ENCODE assay signal across 1 cellular context in the genomic region with DNA sequence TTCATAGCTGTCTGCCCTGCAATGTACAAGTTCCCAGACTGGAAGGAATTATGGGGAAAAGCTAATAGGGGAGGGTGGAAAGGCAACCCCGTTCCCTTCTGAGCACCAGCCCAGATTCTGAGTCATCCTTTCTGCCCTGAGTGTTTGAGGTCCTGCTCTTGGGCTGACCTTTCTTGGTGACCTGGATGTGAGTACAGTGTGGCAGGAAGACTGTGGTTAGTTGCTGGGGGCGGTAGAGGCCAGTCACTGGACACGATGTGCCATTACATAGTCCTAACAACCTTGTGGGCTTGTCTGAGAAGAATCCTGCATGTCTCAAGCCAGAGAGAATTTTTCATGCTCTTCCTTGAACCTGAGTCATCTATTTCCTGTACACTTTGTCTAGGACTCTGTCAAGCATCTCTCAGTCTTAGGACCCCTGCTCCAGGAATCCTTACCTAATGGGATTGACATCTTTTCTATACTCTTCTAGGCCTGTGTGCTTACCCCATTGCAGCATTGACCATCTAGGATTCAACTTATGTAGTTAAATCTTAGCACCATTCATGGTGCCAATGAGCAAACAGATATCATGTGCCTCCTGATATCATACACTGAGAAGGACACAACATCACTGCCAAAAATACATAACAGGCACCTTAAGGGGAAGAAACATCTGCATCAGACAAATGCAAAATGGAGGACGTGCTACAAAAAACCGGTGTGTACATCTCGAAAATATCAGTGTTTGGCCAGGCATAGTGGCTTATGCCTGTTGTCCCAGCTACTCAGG.
TF ChIP-seq lines count a peak whose summit lies in the region.

No MANE protein-coding gene starts in this region.

TF ChIP-seq in HepG2, 621 proteins besides CTCF, POLR2A, EP300 and RAD21 (continued from another document and continues in another):
- TF ChIP-seq, protein P1, sequence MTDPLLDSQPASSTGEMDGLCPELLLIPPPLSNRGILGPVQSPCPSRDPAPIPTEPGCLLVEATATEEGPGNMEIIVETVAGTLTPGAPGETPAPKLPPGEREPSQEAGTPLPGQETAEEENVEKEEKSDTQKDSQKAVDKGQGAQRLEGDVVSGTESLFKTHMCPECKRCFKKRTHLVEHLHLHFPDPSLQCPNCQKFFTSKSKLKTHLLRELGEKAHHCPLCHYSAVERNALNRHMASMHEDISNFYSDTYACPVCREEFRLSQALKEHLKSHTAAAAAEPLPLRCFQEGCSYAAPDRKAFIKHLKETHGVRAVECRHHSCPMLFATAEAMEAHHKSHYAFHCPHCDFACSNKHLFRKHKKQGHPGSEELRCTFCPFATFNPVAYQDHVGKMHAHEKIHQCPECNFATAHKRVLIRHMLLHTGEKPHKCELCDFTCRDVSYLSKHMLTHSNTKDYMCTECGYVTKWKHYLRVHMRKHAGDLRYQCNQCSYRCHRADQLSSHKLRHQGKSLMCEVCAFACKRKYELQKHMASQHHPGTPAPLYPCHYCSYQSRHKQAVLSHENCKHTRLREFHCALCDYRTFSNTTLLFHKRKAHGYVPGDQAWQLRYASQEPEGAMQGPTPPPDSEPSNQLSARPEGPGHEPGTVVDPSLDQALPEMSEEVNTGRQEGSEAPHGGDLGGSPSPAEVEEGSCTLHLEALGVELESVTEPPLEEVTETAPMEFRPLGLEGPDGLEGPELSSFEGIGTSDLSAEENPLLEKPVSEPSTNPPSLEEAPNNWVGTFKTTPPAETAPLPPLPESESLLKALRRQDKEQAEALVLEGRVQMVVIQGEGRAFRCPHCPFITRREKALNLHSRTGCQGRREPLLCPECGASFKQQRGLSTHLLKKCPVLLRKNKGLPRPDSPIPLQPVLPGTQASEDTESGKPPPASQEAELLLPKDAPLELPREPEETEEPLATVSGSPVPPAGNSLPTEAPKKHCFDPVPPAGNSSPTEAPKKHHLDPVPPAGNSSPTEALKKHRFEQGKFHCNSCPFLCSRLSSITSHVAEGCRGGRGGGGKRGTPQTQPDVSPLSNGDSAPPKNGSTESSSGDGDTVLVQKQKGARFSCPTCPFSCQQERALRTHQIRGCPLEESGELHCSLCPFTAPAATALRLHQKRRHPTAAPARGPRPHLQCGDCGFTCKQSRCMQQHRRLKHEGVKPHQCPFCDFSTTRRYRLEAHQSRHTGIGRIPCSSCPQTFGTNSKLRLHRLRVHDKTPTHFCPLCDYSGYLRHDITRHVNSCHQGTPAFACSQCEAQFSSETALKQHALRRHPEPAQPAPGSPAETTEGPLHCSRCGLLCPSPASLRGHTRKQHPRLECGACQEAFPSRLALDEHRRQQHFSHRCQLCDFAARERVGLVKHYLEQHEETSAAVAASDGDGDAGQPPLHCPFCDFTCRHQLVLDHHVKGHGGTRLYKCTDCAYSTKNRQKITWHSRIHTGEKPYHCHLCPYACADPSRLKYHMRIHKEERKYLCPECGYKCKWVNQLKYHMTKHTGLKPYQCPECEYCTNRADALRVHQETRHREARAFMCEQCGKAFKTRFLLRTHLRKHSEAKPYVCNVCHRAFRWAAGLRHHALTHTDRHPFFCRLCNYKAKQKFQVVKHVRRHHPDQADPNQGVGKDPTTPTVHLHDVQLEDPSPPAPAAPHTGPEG (CRISPR knock-in tag; IDR thresholded peaks at IDR 0.05): no peak
- no peak for TF ChIP-seq FOXA1 (IDR thresholded peaks at IDR 0.05)
- no peak for TF ChIP-seq FOXA1 (CRISPR knock-in tag; IDR thresholded peaks at IDR 0.05)
- no peak for TF ChIP-seq AHR (CRISPR knock-in tag; IDR thresholded peaks at IDR 0.05)
- no peak for TF ChIP-seq NFATC3 (CRISPR knock-in tag; IDR thresholded peaks at IDR 0.05)
- TF ChIP-seq SMAD3 (CRISPR knock-in tag; IDR thresholded peaks at IDR 0.05): no peak
- peak; percentile 64 for TF ChIP-seq PAXIP1 (CRISPR knock-in tag; conservative IDR thresholded peaks at IDR 0.05)
- no peak for TF ChIP-seq RBM22 (optimal IDR thresholded peaks at IDR 0.05; ENCODE audit: low read length)
- peak; percentile 68; the same call in 1 of the 2 replicates for TF ChIP-seq HDAC2 (CRISPR knock-in tag; IDR thresholded peaks at IDR 0.05)
- peak; percentile 83; the same call in 1 of the 2 replicates for TF ChIP-seq SSRP1 (CRISPR knock-in tag; IDR thresholded peaks at IDR 0.05)
- TF ChIP-seq, protein P2, sequence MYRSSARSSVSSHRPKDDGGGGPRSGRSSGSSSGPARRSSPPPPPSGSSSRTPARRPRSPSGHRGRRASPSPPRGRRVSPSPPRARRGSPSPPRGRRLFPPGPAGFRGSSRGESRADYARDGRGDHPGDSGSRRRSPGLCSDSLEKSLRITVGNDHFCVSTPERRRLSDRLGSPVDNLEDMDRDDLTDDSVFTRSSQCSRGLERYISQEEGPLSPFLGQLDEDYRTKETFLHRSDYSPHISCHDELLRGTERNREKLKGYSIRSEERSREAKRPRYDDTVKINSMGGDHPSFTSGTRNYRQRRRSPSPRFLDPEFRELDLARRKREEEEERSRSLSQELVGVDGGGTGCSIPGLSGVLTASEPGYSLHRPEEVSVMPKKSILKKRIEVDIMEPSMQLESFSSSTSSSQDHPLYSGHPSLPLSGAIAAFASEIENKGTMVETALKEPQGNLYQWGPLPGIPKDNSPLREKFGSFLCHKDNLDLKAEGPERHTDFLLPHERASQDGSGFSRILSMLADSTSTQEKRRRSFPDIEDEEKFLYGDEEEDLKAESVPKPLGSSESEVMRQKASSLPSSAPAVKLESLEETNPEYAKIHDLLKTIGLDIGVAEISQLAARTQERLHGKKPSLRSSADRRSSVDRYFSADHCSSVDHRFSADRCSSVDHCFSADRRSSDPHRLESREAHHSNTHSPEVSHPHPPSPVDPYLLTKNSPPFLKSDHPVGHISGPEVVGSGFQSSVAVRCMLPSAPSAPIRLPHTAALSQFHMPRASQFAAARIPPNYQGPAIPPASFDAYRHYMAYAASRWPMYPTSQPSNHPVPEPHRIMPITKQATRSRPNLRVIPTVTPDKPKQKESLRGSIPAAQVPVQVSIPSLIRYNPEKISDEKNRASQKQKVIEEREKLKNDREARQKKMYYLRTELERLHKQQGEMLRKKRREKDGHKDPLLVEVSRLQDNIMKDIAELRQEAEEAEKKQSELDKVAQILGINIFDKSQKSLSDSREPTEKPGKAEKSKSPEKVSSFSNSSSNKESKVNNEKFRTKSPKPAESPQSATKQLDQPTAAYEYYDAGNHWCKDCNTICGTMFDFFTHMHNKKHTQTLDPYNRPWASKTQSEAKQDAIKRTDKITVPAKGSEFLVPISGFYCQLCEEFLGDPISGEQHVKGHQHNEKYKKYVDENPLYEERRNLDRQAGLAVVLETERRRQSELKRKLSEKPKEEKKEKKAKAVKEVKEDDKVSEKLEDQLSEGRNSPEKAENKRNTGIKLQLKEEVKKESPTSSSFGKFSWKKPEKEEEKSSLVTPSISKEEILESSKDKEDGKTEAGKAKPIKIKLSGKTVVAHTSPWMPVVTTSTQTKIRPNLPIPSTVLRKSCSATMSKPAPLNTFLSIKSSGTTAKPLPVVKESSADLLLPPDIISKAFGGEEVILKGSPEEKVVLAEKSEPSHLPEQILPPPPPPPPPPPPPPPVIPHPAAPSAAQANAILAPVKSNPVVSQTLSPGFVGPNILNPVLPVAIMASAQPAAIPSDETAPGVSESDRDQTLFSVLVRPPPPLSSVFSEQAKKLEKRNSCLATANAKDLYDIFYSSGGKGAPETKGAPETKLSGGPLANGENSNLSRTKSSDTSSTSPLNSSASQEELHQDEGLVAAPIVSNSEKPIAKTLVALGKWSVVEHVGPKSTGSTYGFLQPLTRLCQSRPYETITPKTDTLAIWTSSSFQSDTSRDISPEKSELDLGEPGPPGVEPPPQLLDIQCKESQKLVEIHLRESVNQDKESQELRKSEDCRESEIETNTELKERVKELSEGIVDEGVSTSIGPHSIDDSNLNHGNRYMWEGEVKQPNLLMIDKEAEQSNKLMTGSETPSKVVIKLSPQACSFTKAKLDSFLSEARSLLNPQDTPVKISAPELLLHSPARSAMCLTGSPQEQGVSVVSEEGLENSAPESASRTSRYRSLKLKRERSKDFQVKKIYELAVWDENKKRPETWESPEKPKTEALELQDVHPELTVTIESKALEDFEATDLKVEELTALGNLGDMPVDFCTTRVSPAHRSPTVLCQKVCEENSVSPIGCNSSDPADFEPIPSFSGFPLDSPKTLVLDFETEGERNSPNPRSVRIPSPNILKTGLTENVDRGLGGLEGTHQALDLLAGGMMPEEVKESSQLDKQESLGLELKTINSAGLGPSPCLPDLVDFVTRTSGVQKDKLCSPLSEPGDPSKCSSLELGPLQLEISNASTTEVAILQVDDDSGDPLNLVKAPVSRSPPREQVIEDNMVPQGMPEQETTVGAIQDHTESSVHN (CRISPR knock-in tag; IDR thresholded peaks at IDR 0.05): no peak
- 0 out of 2 replicates have a peak, but pooled peaks have one; percentile 25 for TF ChIP-seq DNMT3B (CRISPR knock-in tag; conservative IDR thresholded peaks at IDR 0.05)
- no peak for TF ChIP-seq FOXP1 (IDR thresholded peaks at IDR 0.05)
- peak; percentile 30; the same call in 1 of the 2 replicates for TF ChIP-seq FOXP1 (CRISPR knock-in tag; IDR thresholded peaks at IDR 0.05)
- TF ChIP-seq THAP11 (CRISPR knock-in tag; IDR thresholded peaks at IDR 0.05): 0 out of 2 replicates have a peak, but pooled peaks have one; percentile 17
- TF ChIP-seq, protein P3, sequence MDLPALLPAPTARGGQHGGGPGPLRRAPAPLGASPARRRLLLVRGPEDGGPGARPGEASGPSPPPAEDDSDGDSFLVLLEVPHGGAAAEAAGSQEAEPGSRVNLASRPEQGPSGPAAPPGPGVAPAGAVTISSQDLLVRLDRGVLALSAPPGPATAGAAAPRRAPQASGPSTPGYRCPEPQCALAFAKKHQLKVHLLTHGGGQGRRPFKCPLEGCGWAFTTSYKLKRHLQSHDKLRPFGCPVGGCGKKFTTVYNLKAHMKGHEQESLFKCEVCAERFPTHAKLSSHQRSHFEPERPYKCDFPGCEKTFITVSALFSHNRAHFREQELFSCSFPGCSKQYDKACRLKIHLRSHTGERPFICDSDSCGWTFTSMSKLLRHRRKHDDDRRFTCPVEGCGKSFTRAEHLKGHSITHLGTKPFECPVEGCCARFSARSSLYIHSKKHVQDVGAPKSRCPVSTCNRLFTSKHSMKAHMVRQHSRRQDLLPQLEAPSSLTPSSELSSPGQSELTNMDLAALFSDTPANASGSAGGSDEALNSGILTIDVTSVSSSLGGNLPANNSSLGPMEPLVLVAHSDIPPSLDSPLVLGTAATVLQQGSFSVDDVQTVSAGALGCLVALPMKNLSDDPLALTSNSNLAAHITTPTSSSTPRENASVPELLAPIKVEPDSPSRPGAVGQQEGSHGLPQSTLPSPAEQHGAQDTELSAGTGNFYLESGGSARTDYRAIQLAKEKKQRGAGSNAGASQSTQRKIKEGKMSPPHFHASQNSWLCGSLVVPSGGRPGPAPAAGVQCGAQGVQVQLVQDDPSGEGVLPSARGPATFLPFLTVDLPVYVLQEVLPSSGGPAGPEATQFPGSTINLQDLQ (CRISPR knock-in tag; IDR thresholded peaks at IDR 0.05): no peak
- TF ChIP-seq, protein P4, sequence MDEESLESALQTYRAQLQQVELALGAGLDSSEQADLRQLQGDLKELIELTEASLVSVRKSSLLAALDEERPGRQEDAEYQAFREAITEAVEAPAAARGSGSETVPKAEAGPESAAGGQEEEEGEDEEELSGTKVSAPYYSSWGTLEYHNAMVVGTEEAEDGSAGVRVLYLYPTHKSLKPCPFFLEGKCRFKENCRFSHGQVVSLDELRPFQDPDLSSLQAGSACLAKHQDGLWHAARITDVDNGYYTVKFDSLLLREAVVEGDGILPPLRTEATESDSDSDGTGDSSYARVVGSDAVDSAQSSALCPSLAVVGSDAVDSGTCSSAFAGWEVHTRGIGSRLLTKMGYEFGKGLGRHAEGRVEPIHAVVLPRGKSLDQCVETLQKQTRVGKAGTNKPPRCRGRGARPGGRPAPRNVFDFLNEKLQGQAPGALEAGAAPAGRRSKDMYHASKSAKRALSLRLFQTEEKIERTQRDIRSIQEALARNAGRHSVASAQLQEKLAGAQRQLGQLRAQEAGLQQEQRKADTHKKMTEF (CRISPR knock-in tag; IDR thresholded peaks at IDR 0.05): 0 out of 2 replicates have a peak, but pooled peaks have one; percentile 26
- TF ChIP-seq XRCC5 (optimal IDR thresholded peaks at IDR 0.05; ENCODE audit: low read length): peak; percentile 52
- no peak for TF ChIP-seq SIX4 (CRISPR knock-in tag; IDR thresholded peaks at IDR 0.05)
- TF ChIP-seq, protein P5, sequence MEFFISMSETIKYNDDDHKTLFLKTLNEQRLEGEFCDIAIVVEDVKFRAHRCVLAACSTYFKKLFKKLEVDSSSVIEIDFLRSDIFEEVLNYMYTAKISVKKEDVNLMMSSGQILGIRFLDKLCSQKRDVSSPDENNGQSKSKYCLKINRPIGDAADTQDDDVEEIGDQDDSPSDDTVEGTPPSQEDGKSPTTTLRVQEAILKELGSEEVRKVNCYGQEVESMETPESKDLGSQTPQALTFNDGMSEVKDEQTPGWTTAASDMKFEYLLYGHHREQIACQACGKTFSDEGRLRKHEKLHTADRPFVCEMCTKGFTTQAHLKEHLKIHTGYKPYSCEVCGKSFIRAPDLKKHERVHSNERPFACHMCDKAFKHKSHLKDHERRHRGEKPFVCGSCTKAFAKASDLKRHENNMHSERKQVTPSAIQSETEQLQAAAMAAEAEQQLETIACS (CRISPR knock-in tag; IDR thresholded peaks at IDR 0.05): no peak
- TF ChIP-seq ZNF564 (CRISPR knock-in tag; IDR thresholded peaks at IDR 0.05): no peak
- TF ChIP-seq, protein P6, sequence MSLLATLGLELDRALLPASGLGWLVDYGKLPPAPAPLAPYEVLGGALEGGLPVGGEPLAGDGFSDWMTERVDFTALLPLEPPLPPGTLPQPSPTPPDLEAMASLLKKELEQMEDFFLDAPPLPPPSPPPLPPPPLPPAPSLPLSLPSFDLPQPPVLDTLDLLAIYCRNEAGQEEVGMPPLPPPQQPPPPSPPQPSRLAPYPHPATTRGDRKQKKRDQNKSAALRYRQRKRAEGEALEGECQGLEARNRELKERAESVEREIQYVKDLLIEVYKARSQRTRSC (CRISPR knock-in tag; IDR thresholded peaks at IDR 0.05; ENCODE audit: low read depth): no peak
- TF ChIP-seq ZNF761 (CRISPR knock-in tag; conservative IDR thresholded peaks at IDR 0.05): no peak
- TF ChIP-seq CBX1 (IDR thresholded peaks at IDR 0.05; ENCODE audit: low read depth): no peak
- no peak for TF ChIP-seq ZFP36L1 (CRISPR knock-in tag; IDR thresholded peaks at IDR 0.05)
- TF ChIP-seq ZFAT (CRISPR knock-in tag; conservative IDR thresholded peaks at IDR 0.05): no peak
